ENCODE assay signal across 36 cellular contexts in the genomic region with DNA sequence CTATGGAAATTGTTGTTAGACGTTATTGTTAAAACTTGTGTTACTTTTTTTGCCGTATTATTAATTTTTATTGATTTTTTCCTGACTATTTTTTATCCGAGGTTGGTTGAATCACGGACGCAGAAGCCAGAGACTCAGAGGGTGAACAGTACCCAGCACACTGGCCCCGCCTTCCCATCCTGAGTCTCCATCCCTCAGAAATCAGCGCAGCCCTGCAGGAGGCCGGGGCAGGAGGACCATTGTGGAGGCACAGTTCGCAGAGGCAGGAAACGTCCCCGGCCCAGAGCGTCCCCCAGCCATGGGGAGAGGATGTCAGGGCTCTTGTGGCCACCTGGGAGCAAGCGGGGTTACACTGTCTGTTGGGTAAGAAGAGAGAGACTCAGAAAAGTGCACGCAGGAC.
"Had no signal": no experiment of that assay in that cellular context is flagged by ENCODE, and none has a peak within 500 bp of the region (broad histone marks: within the 10 kb centered on the region; RNA-seq: fewer than 3 reads in every experiment).

No MANE protein-coding gene starts in this region.

- H3K9me3 ChIP-seq: adrenal gland, body of pancreas, breast epithelium had no signal

- H3K4me3 Mint-ChIP-seq: activated B cell treated with CpG ODN at 0.5 μM for 24 hours; activated CD4-positive, alpha-beta memory T cell treated with anti-CD3 and anti-CD28 coated beads for 36 hours; activated CD4-positive, alpha-beta T cell treated with anti-CD3 and anti-CD28 coated beads, Interleukin-2, amount 10 ng/mL, durations not matched to agents 24 days and 14 days; activated CD8-positive, alpha-beta T cell treated with anti-CD3 and anti-CD28 coated beads for 36 hours; activated naive CD4-positive, alpha-beta T cell treated with anti-CD3 and anti-CD28 coated beads for 36 hours; activated naive CD8-positive, alpha-beta T cell treated with anti-CD3 and anti-CD28 coated beads for 36 hours; activated T-cell treated with anti-CD3 and anti-CD28 coated beads, Interleukin-2, amount 50 U/mL, for 4 hours; activated T-cell treated with anti-CD3 and anti-CD28 coated beads, Interleukin-2, amount 50 U/mL, for 72 hours; activated T-helper 1 cell treated with anti-CD3 and anti-CD28 coated beads, Interleukin-12 subunit alpha, Interleukin-12 subunit beta, Interleukin-2, Interleukin-4 antibody, amounts not matched to agents 30 ng/mL and 10 ng/mL and 1 ng/mL, durations not matched to agents 14 hours and 24 hours and 36 hours; activated T-helper 17 cell treated with anti-CD3 and anti-CD28 coated beads, Interleukin-2, amount 50 U/mL, for 72 hours; central memory CD8-positive, alpha-beta T cell; T-helper 1 cell treated with Interleukin-12 subunit alpha and Interleukin-12 subunit beta and Interleukin-4 antibody, amounts not matched to agents 30 μg/mL and 1 μg/mL, for 36 hours; T-helper 2 cell treated with Interferon-gamma antibody and Interleukin-4, amounts not matched to agents 5 μg/mL and 100 μg/mL, for 36 hours had no signal

- DNase-seq: activated B cell treated with CpG ODN at 0.5 μM for 24 hours; activated CD4-positive, alpha-beta memory T cell treated with anti-CD3 and anti-CD28 coated beads for 36 hours; activated CD4-positive, alpha-beta T cell treated with anti-CD3 and anti-CD28 coated beads for 4 hours; activated CD4-positive, alpha-beta T cell treated with anti-CD3 and anti-CD28 coated beads, Interleukin-2, amount 10 ng/mL, durations not matched to agents 24 days and 14 days; activated CD4-positive, alpha-beta T cell treated with anti-CD3 and anti-CD28 coated beads, Interleukin-2, amount 50 U/mL, for 1 hour; activated CD4-positive, alpha-beta T cell treated with anti-CD3 and anti-CD28 coated beads, Interleukin-2, amount 50 U/mL, for 4 hours; activated CD4-positive, CD25-positive, alpha-beta regulatory T cell treated with anti-CD3 and anti-CD28 coated beads, Interleukin-2, amount 50 U/mL, for 72 hours; activated CD8-positive, alpha-beta memory T cell treated with anti-CD3 and anti-CD28 coated beads, Interleukin-2, amount 50 U/mL, for 4 hours; activated CD8-positive, alpha-beta T cell treated with anti-CD3 and anti-CD28 coated beads for 36 hours; activated effector memory CD4-positive, alpha-beta T cell treated with anti-CD3 and anti-CD28 coated beads, Interleukin-2, amount 50 U/mL, for 16 hours; activated gamma-delta T cell treated with Interleukin-2 at 50 U/mL for 16 hours; activated naive CD4-positive, alpha-beta T cell; activated naive CD4-positive, alpha-beta T cell treated with anti-CD3 and anti-CD28 coated beads for 36 hours; activated naive CD4-positive, alpha-beta T cell treated with anti-CD3 and anti-CD28 coated beads, Interleukin-2, amount 50 U/mL, for 16 hours; activated naive CD8-positive, alpha-beta T cell treated with anti-CD3 and anti-CD28 coated beads for 36 hours; activated T-cell treated with anti-CD3 and anti-CD28 coated beads for 4 hours; activated T-cell treated with anti-CD3 and anti-CD28 coated beads, Interleukin-2, amount 50 U/mL, for 1 hour; activated T-cell treated with anti-CD3 and anti-CD28 coated beads, Interleukin-2, amount 50 U/mL, for 4 hours; activated T-cell treated with anti-CD3 and anti-CD28 coated beads, Interleukin-2, amount 50 U/mL, for 72 hours; adrenal gland; amniotic stem cell; body of pancreas; brain microvascular endothelial cell; caudate nucleus; cerebellar nuclear complex; T-helper 1 cell; T-helper 2 cell; T-helper 9 cell had no signal

- H3K4me1 Mint-ChIP-seq: activated B cell treated with CpG ODN at 0.5 μM for 24 hours; activated CD4-positive, alpha-beta T cell treated with anti-CD3 and anti-CD28 coated beads, Interleukin-2, amount 10 ng/mL, durations not matched to agents 24 days and 14 days; activated naive CD8-positive, alpha-beta T cell treated with anti-CD3 and anti-CD28 coated beads for 36 hours; activated T-helper 17 cell treated with anti-CD3 and anti-CD28 coated beads, Interleukin-2, amount 50 U/mL, for 72 hours; central memory CD8-positive, alpha-beta T cell had no signal

- H3K4me1 ChIP-seq: adrenal gland, body of pancreas, breast epithelium had no signal

- H3K27me3 ChIP-seq: adrenal gland, brain microvascular endothelial cell had no signal

- H3K27ac ChIP-seq: adrenal gland, body of pancreas, brain microvascular endothelial cell, breast epithelium, VCaP had no signal

- H3K4me3 ChIP-seq: adrenal gland, body of pancreas, breast epithelium had no signal

- H3K27me3 Mint-ChIP-seq: activated CD4-positive, alpha-beta memory T cell treated with anti-CD3 and anti-CD28 coated beads for 36 hours; activated CD4-positive, alpha-beta T cell treated with anti-CD3 and anti-CD28 coated beads, Interleukin-2, amount 10 ng/mL, durations not matched to agents 24 days and 14 days had no signal

- H3K36me3 ChIP-seq: adrenal gland, brain microvascular endothelial cell, breast epithelium had no signal

- H3K9me3 Mint-ChIP-seq: activated B cell treated with CpG ODN at 0.5 μM for 24 hours; activated CD4-positive, alpha-beta memory T cell treated with anti-CD3 and anti-CD28 coated beads for 36 hours; activated naive CD4-positive, alpha-beta T cell treated with anti-CD3 and anti-CD28 coated beads for 36 hours; activated T-cell treated with anti-CD3 and anti-CD28 coated beads, Interleukin-2, amount 50 U/mL, for 4 hours; activated T-helper 17 cell treated with anti-CD3 and anti-CD28 coated beads, Interleukin-2, amount 50 U/mL, for 72 hours had no signal

- H3K36me3 Mint-ChIP-seq: activated CD4-positive, alpha-beta memory T cell treated with anti-CD3 and anti-CD28 coated beads for 36 hours; activated naive CD4-positive, alpha-beta T cell treated with anti-CD3 and anti-CD28 coated beads, Interleukin-2, amount 50 U/mL, for 72 hours; activated naive CD8-positive, alpha-beta T cell treated with anti-CD3 and anti-CD28 coated beads for 36 hours had no signal

- H3K27ac Mint-ChIP-seq: activated B cell treated with CpG ODN at 0.5 μM for 24 hours; activated CD4-positive, alpha-beta memory T cell treated with anti-CD3 and anti-CD28 coated beads for 36 hours; activated CD4-positive, alpha-beta T cell treated with anti-CD3 and anti-CD28 coated beads, Interleukin-2, amount 10 ng/mL, durations not matched to agents 24 days and 14 days; activated CD8-positive, alpha-beta T cell treated with anti-CD3 and anti-CD28 coated beads for 36 hours; activated naive CD4-positive, alpha-beta T cell treated with anti-CD3 and anti-CD28 coated beads for 36 hours; activated naive CD4-positive, alpha-beta T cell treated with anti-CD3 and anti-CD28 coated beads, Interleukin-2, amount 50 U/mL, for 72 hours; activated naive CD8-positive, alpha-beta T cell treated with anti-CD3 and anti-CD28 coated beads for 36 hours; activated T-cell treated with anti-CD3 and anti-CD28 coated beads, Interleukin-2, amount 50 U/mL, for 72 hours; activated T-helper 1 cell treated with anti-CD3 and anti-CD28 coated beads, Interleukin-12 subunit alpha, Interleukin-12 subunit beta, Interleukin-2, Interleukin-4 antibody, amounts not matched to agents 30 ng/mL and 10 ng/mL and 1 ng/mL, durations not matched to agents 14 hours and 24 hours and 36 hours; activated T-helper 17 cell treated with anti-CD3 and anti-CD28 coated beads, Interleukin-2, amount 50 U/mL, for 72 hours; T-helper 1 cell treated with Interleukin-12 subunit alpha and Interleukin-12 subunit beta and Interleukin-4 antibody, amounts not matched to agents 30 μg/mL and 1 μg/mL, for 36 hours; T-helper 2 cell treated with Interferon-gamma antibody and Interleukin-4, amounts not matched to agents 5 μg/mL and 100 μg/mL, for 36 hours had no signal
